In genomic region chr16:56988161-56988947, GRCh38 we compare ENCODE assay signal across 8 cellular contexts. TPM values are rescaled to one million over a fixed set of nuclear protein-coding genes. Genes with fewer than 3 reads are reported as not detected.
A peak's percentile ranks its signal among the peaks of the same experiment; 100 is the strongest.
DNase-seq lines count a peak whose midpoint lies in the region; ATAC-seq and TF ChIP-seq lines count a peak whose summit lies in the region.
"Had no signal": no experiment of that assay in that cellular context is flagged by ENCODE, and none has a peak within 500 bp of the region (broad histone marks: within the 10 kb centered on the region; RNA-seq: fewer than 3 reads in every experiment).

No MANE protein-coding gene starts in this region.

- intact Hi-C loops in testis (cut with DNase I; ENCODE audit: low total_unique reads), result no loop called here

- TF ChIP-seq CTCF in HFF-Myc (IDR thresholded peaks at IDR 0.05; ENCODE audit: low read depth, low read length, missing control alignments), result no peak
- no peak for TF ChIP-seq CTCF in testis (IDR thresholded peaks at IDR 0.05)

- no peaks in the 10 kb centered on the region for H3K9me3 ChIP-seq in testis
- H3K9me3 ChIP-seq: body of pancreas had no signal

- no peak for TF ChIP-seq POLR2A in testis (IDR thresholded peaks at IDR 0.05)

- peaks cover 77% of the 10 kb centered on the region for H3K36me3 Mint-ChIP-seq in activated naive CD8-positive, alpha-beta T cell treated with anti-CD3 and anti-CD28 coated beads for 36 hours

- ATAC-seq in GM21526 (IDR thresholded peaks at IDR 0.05; ENCODE audit: low FRiP score, unreplicated experiment), result no peak
- no peak for ATAC-seq in GM18511 (IDR thresholded peaks at IDR 0.05; ENCODE audit: unreplicated experiment)

- H3K4me1 Mint-ChIP-seq in activated naive CD8-positive, alpha-beta T cell treated with anti-CD3 and anti-CD28 coated beads for 36 hours, result peaks cover 60% of the 10 kb centered on the region

- H3K27me3 Mint-ChIP-seq in activated naive CD8-positive, alpha-beta T cell treated with anti-CD3 and anti-CD28 coated beads for 36 hours, result no peaks in the 10 kb centered on the region

- 66 to 80% methylated on average over 3 to 6 of the region's 6 CpGs for WGBS in testis, 2 donors

- no peaks in the 10 kb centered on the region for H3K9me3 Mint-ChIP-seq in activated naive CD8-positive, alpha-beta T cell treated with anti-CD3 and anti-CD28 coated beads for 36 hours

- DNase-seq in HFF-Myc (ENCODE audit: extremely low read depth, low read depth), result no peak
- no peak for DNase-seq in activated naive CD8-positive, alpha-beta T cell treated with anti-CD3 and anti-CD28 coated beads for 36 hours
- peak; percentile 41 for DNase-seq in iris pigment epithelial cell (ENCODE audit: low read depth)
- no peak for DNase-seq in testis
- DNase-seq in NCI-H2171 treated with DMSO at 0.1 percent for 48 hours (lab: John Stamatoyannopoulos, UW), result no peak

- peak overlapping the region; percentile 74 for H3K4me3 ChIP-seq in HFF-Myc (replicated peaks; ENCODE audit: low read depth, low read length)
- peak overlapping the region in 1 of 2 donors; percentile 79 for H3K4me3 ChIP-seq in testis

- H3K27ac Mint-ChIP-seq in activated naive CD8-positive, alpha-beta T cell treated with anti-CD3 and anti-CD28 coated beads for 36 hours, result peak overlapping the region; percentile 99

- peak overlapping the region; percentile 73 to 84 for H3K27ac ChIP-seq in testis

- H3K4me3 Mint-ChIP-seq in activated naive CD8-positive, alpha-beta T cell treated with anti-CD3 and anti-CD28 coated beads for 36 hours, result peak overlapping the region; percentile 99

- H3K4me1 ChIP-seq in testis, result peaks cover 22% of the 10 kb centered on the region

- no peaks in the 10 kb centered on the region for H3K36me3 ChIP-seq in testis (ENCODE audit: low read depth, missing control alignments)

- H3K27me3 ChIP-seq in testis, result no peaks in the 10 kb centered on the region
- H3K27me3 ChIP-seq: body of pancreas had no signal

RNA-seq across cellular contexts. Expression of gene NLRC5, which starts 1.0 kb away (rescaled TPM):
- 100 to 1,000 TPM; 142 to 151 TPM for total RNA-seq in activated naive CD8-positive, alpha-beta T cell treated with anti-CD3 and anti-CD28 coated beads for 36 hours
- total RNA-seq in testis, result 10 to 100 TPM; 12.0 to 14.9 TPM
- polyA plus RNA-seq in testis (ENCODE audit: insufficient read depth, low read depth, low replicate concordance), result 10.3 TPM

RNA-seq across cellular contexts. Expression of gene CETP, which starts 26.6 kb away (rescaled TPM):
- total RNA-seq in activated naive CD8-positive, alpha-beta T cell treated with anti-CD3 and anti-CD28 coated beads for 36 hours, result under 1 TPM in 1 of 2 experiments, not detected in 1; 0.12 TPM
- under 1 TPM; 0.24 to 0.50 TPM for total RNA-seq in testis
- polyA plus RNA-seq in testis (ENCODE audit: insufficient read depth, low read depth, low replicate concordance), result 0.69 TPM

RNA-seq across cellular contexts. Expression of gene HERPUD1, which starts 56.4 kb away (rescaled TPM):
- 100 to 1,000 TPM; 143 to 149 TPM for total RNA-seq in activated naive CD8-positive, alpha-beta T cell treated with anti-CD3 and anti-CD28 coated beads for 36 hours
- 10 to 100 TPM; 68.0 to 90.8 TPM for total RNA-seq in testis
- polyA plus RNA-seq in testis (ENCODE audit: insufficient read depth, low read depth, low replicate concordance), result 88.9 TPM

Comparison
In these comparisons a context has a peak if more than half of its experiments do, and no peak if none do; other contexts are left out.
1. RNA of gene NLRC5, which starts 1.0 kb away (total RNA-seq): 142 to 151 TPM in activated naive CD8-positive, alpha-beta T cell treated with anti-CD3 and anti-CD28 coated beads for 36 hours; 12.0 to 14.9 TPM in testis; every median in the first group is over 4 times any median in the second.